In the genomic region with DNA sequence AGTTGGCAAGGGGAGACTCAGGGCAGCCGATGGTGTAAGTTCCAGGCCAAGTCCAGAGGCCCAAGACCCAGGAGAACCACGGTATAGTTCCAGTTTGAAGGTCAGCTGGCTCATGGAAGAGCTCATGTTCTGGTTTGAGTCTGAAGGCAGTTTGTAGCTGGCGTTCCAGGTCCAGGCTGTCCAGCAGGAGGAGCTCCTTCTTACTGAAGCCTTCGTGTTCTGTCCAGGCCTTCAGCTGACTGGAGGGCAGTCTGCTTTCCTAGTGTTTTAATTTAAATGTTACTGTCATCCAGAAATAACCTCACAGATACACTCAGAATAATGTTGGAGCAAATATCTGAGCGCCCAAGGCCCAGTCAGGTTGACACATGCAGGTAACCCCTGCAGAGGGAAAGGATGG, we compare ENCODE assay signal across 8 cellular contexts. TPM values are rescaled to one million over a fixed set of nuclear protein-coding genes. Genes with fewer than 3 reads are reported as not detected.
DNase-seq lines count a peak whose midpoint lies in the region; ATAC-seq and TF ChIP-seq lines count a peak whose summit lies in the region.

No MANE protein-coding gene starts in this region.

- peaks cover 7 to 31% (median 24%) of the 10 kb centered on the region in 4 donors for H3K36me3 ChIP-seq in esophagus muscularis mucosa
- H3K36me3 ChIP-seq in psoas muscle (ENCODE audit: insufficient read depth in 1 of 2, low read depth in 1 of 2), result peaks cover 0 to 38% of the 10 kb centered on the region in 2 donors

- 49% methylated on average over 5 of the region's 5 CpGs for WGBS in esophagus muscularis mucosa
- 37 to 59% (median 38%) methylated on average over 5 of the region's 5 CpGs for WGBS in psoas muscle, 3 donors

- H3K9me3 ChIP-seq in esophagus muscularis mucosa (no peaks in the 10 kb centered on the region), psoas muscle (no peaks in the 10 kb centered on the region)

- H3K27me3 ChIP-seq in esophagus muscularis mucosa, result no peaks in the 10 kb centered on the region
- no peaks in the 10 kb centered on the region for H3K27me3 ChIP-seq in psoas muscle (ENCODE audit: insufficient read depth in 3 of 3, low read length in 2 of 3)

- TF ChIP-seq CTCF in esophagus muscularis mucosa (IDR thresholded peaks at IDR 0.05) (peak; percentile 65 to 74 (median 73)), psoas muscle (IDR thresholded peaks at IDR 0.05) (peak; percentile 52)

- ATAC-seq in psoas muscle (peak; percentile 37 to 63 (median 53)), GM21367 (IDR thresholded peaks at IDR 0.05; ENCODE audit: unreplicated experiment) (no peak)

- H3K27ac ChIP-seq in esophagus muscularis mucosa (replicated peaks in 1 of 4), result peak overlapping the region; percentile 90 to 95 (median 92)
- H3K27ac ChIP-seq in psoas muscle, result peak overlapping the region; percentile 96

- TF ChIP-seq POLR2A in esophagus muscularis mucosa (IDR thresholded peaks at IDR 0.05; ENCODE audit: low read depth), result no peak

- TF ChIP-seq EP300 in esophagus muscularis mucosa (IDR thresholded peaks at IDR 0.05), result no peak

- H3K4me1 ChIP-seq in esophagus muscularis mucosa (peaks cover 73 to 96% (median 84%) of the 10 kb centered on the region in 4 donors), psoas muscle (peaks cover 69% of the 10 kb centered on the region)

- peak; percentile 60 for DNase-seq in ELR (ENCODE audit: low read depth)
- peak; percentile 30 for DNase-seq in RPMI7951 (ENCODE audit: low read depth)
- DNase-seq in esophagus muscularis mucosa (ENCODE audit: extremely low spot score), result no peak
- DNase-seq in psoas muscle, result no peak
- no peak for DNase-seq in HK-2 (ENCODE audit: unreplicated experiment)
- no peak for DNase-seq in stimulated activated CD4-positive, alpha-beta T cell treated with anti-CD3 and anti-CD28 coated beads, Interleukin-4, amount 100 ng/mL, for 1 hour
- no peak for DNase-seq in mucosa of gallbladder (ENCODE audit: low spot score)

- intact Hi-C loops in esophagus muscularis mucosa (cut with DNase I), result loop anchor here (5.0 to 10.0 kb wide), 2 partner anchors 36 to 52 kb away; no protein-coding TSS in a partner anchor
- intact Hi-C loops in psoas muscle (cut with DNase I), result loop anchor here (5.0 kb wide), 2 partner anchors 36 to 49 kb away; no protein-coding TSS in a partner anchor

- H3K4me3 ChIP-seq in esophagus muscularis mucosa, result no peak overlapping the region
- peak overlapping the region; percentile 11 for H3K4me3 ChIP-seq in psoas muscle

RNA-seq across cellular contexts. Expression of gene SUN1, which starts 4.2 kb away (rescaled TPM):
- 67.6 and 89.9 TPM in 2 replicates for total RNA-seq in RPMI7951 (2014; rRNA removed; shearing (Covaris generic))
- total RNA-seq in esophagus muscularis mucosa, result 100 to 1,000 TPM; 132 to 149 (median 147) TPM
- 100 to 1,000 TPM; 125 to 144 (median 137) TPM for total RNA-seq in psoas muscle
- polyA plus RNA-seq in psoas muscle, result 100 to 1,000 TPM in 1 of 3 donors, 10 to 100 TPM in 2; 52.5 to 159 (median 64.6) TPM
- total RNA-seq in mucosa of gallbladder, result 126 TPM

RNA-seq across cellular contexts. Expression of gene GET4, which starts 39.9 kb away (rescaled TPM):
- total RNA-seq in RPMI7951 (2014; rRNA removed; shearing (Covaris generic)), result 22.4 and 24.6 TPM in 2 replicates
- total RNA-seq in esophagus muscularis mucosa (10 to 100 TPM; 24.7 to 41.3 (median 35.2) TPM), psoas muscle (10 to 100 TPM; 27.3 to 42.3 (median 29.1) TPM), mucosa of gallbladder (37.5 TPM)
- 10 to 100 TPM; 36.8 to 51.1 (median 48.3) TPM for polyA plus RNA-seq in psoas muscle

Comparison
In these comparisons a context has a peak if more than half of its experiments do, and no peak if none do; other contexts are left out.
1. DNase-seq: peak in ELR (single experiment) and RPMI7951 (single experiment); none in esophagus muscularis mucosa (single experiment), psoas muscle (0 of 2), HK-2 (single experiment), stimulated activated CD4-positive, alpha-beta T cell treated with anti-CD3 and anti-CD28 coated beads, Interleukin-4, amount 100 ng/mL, for 1 hour (single experiment) and mucosa of gallbladder (single experiment).